In genomic region chr2:68853035-68853434, GRCh38 we compare ENCODE assay signal across 28 cellular contexts. TPM values are rescaled to one million over a fixed set of nuclear protein-coding genes. Genes with fewer than 3 reads are reported as not detected.
DNase-seq lines count a peak whose midpoint lies in the region; ATAC-seq, FAIRE-seq and TF ChIP-seq lines count a peak whose summit lies in the region.
"Had no signal": no experiment of that assay in that cellular context is flagged by ENCODE, and none has a peak within 500 bp of the region (broad histone marks: within the 10 kb centered on the region; RNA-seq: fewer than 3 reads in every experiment).

No MANE protein-coding gene starts in this region.

- peak; percentile 42 for DNase-seq in HCEC 1CT
- DNase-seq in astrocyte of the hippocampus (ENCODE audit: low read depth, low spot score) = peak; percentile 32
- DNase-seq in hepatic stellate cell (ENCODE audit: low spot score) = peak; percentile 12
- DNase-seq in lower leg skin (ENCODE audit: low spot score in 2 of 2) = no peak
- DNase-seq in lower lobe of right lung = no peak
- no peak for DNase-seq in GM12892 (ENCODE audit: insufficient read length)
- DNase-seq: activated CD4-positive, alpha-beta memory T cell treated with anti-CD3 and anti-CD28 coated beads for 36 hours; activated naive CD4-positive, alpha-beta T cell treated with Interleukin-2 at 50 U/mL for 16 hours; activated T-cell treated with anti-CD3 and anti-CD28 coated beads, Interleukin-2, amount 50 U/mL, for 72 hours; Calu3; cerebellar nuclear complex; DMS79; esophagus squamous epithelium; GOT3; hippocampal formation; mesendoderm; MM.1S; NCI-H1436; NCI-H2081; NK-92 treated with Interleukin-12 subunit alpha and Interleukin-12 subunit beta, amount 100 ng/mL, for 24 hours; SK-N-SH; spleen; thyroid gland had no signal

- H3K4me3 ChIP-seq in lower leg skin (ENCODE audit: low read depth, poor library complexity, severe bottlenecking) = no peak overlapping the region
- H3K4me3 ChIP-seq in lower lobe of right lung = no peak overlapping the region
- H3K4me3 ChIP-seq: esophagus squamous epithelium, spleen, thyroid gland had no signal

- no peaks in the 10 kb centered on the region for H3K36me3 ChIP-seq in lower lobe of right lung
- H3K36me3 ChIP-seq: esophagus squamous epithelium, spleen, thyroid gland had no signal

- intact Hi-C loops in lower leg skin (cut with DNase I; ENCODE audit: low total_unique reads) = no loop called here
- intact Hi-C loops in lower lobe of right lung (cut with DNase I) = no loop called here

- TF ChIP-seq CTCF in lower leg skin (IDR thresholded peaks at IDR 0.05) (no peak), lower lobe of right lung (IDR thresholded peaks at IDR 0.05) (no peak)

- TF ChIP-seq POLR2A in lower leg skin (IDR thresholded peaks at IDR 0.05) (no peak), GM12892 (IDR thresholded peaks at IDR 0.05; ENCODE audit: low read depth, low read length) (no peak)

- H3K4me1 ChIP-seq in lower lobe of right lung = no peaks in the 10 kb centered on the region
- H3K4me1 ChIP-seq: esophagus squamous epithelium, thyroid gland had no signal

- no peak for FAIRE-seq in GM12892 (lab: Jason Lieb, UNC)
- FAIRE-seq: endometrium had no signal

- no peak for ATAC-seq in lower lobe of right lung
- ATAC-seq in HG02938 (IDR thresholded peaks at IDR 0.05; ENCODE audit: unreplicated experiment) = no peak
- ATAC-seq: activated CD4-positive, CD25-positive, alpha-beta regulatory T cell treated with anti-CD3 and anti-CD28 coated beads, Interleukin-2, amount 50 U/mL, for 24 hours; activated T-cell treated with anti-CD3 and anti-CD28 coated beads, Interleukin-2, amount 50 U/mL, for 72 hours had no signal

- H3K27me3 ChIP-seq in lower lobe of right lung (ENCODE audit: low read depth) = no peaks in the 10 kb centered on the region
- H3K27me3 ChIP-seq: esophagus squamous epithelium, spleen, thyroid gland had no signal

- no peaks in the 10 kb centered on the region for H3K9me3 ChIP-seq in lower lobe of right lung
- H3K9me3 ChIP-seq: esophagus squamous epithelium, SK-N-SH, spleen, thyroid gland had no signal

- no peak overlapping the region for H3K27ac ChIP-seq in lower lobe of right lung
- H3K27ac ChIP-seq: esophagus squamous epithelium, spleen, thyroid gland had no signal

- WGBS in lower leg skin, 2 donors = 49 to 53% methylated on average over 2 of the region's 2 CpGs

RNA-seq across cellular contexts. Expression of gene BMP10, which starts 18.2 kb away (rescaled TPM):
- total RNA-seq in lower leg skin (under 1 TPM in 1 of 4 donors, not detected in 3; 0.19 TPM), lower lobe of right lung (0.24 TPM)
- polyA plus RNA-seq in GM12892 (2012; ENCODE audit: missing spikeins) = not detected
- total RNA-seq: activated CD4-positive, alpha-beta memory T cell treated with anti-CD3 and anti-CD28 coated beads for 36 hours; activated T-cell treated with anti-CD3 and anti-CD28 coated beads, Interleukin-2, amount 50 U/mL, for 72 hours; Calu3; dermis microvascular lymphatic vessel endothelial cell; esophagus squamous epithelium; HT-29; spleen; thyroid gland had no signal
- polyA plus RNA-seq: SK-N-SH, spleen had no signal

Comparison
In these comparisons a context has a peak if more than half of its experiments do, and no peak if none do; other contexts are left out.
1. DNase-seq: peak in HCEC 1CT (single experiment), astrocyte of the hippocampus (single experiment) and hepatic stellate cell (single experiment); none in lower leg skin (0 of 2), lower lobe of right lung (single experiment) and GM12892 (single experiment).